In genomic region chr1:220086261-220086686, GRCh38 we compare ENCODE assay signal across 1 cellular context.
TF ChIP-seq lines count a peak whose summit lies in the region.

No MANE protein-coding gene starts in this region.

TF ChIP-seq in GM12878, 131 proteins besides CTCF, POLR2A, EP300 and RAD21 (continued from another document):
- TF ChIP-seq NBN (IDR thresholded peaks at IDR 0.05) (peak; percentile 58; the same call in 1 of the 2 replicates), SRF (IDR thresholded peaks at IDR 0.05; ENCODE audit: low read depth in 2 of 2, low read length in 2 of 2) (0 out of 4 replicates have a peak, but pooled peaks of 1 of the 2 experiments have one; percentile 32), YY1 (IDR thresholded peaks at IDR 0.05; ENCODE audit: low read depth, low read length) (peak; percentile 48; the same call in 1 of the 2 replicates), SMARCA5 (IDR thresholded peaks at IDR 0.05) (peak; percentile 50; the same call in 1 of the 2 replicates), ATF7 (IDR thresholded peaks at IDR 0.05; ENCODE audit: low read depth) (0 out of 2 replicates have a peak, but pooled peaks have one; percentile 20), CREM (IDR thresholded peaks at IDR 0.05; ENCODE audit: low read depth) (0 out of 2 replicates have a peak, but pooled peaks have one; percentile 38), HDGF (IDR thresholded peaks at IDR 0.05) (peak; percentile 69; the same call in 1 of the 2 replicates), IKZF1 (conservative IDR thresholded peaks at IDR 0.05) (peak; percentile 34; the same call in 1 of the 2 replicates), GATAD2B (conservative IDR thresholded peaks at IDR 0.05; ENCODE audit: low read depth) (0 out of 2 replicates have a peak, but pooled peaks have one; percentile 44), CREB1 (IDR thresholded peaks at IDR 0.05; ENCODE audit: low read depth) (0 out of 2 replicates have a peak, but pooled peaks have one; percentile 17), ZNF217 (IDR thresholded peaks at IDR 0.05) (peak; percentile 84), RUNX3 (IDR thresholded peaks at IDR 0.05; ENCODE audit: low read length) (peak; percentile 51), IKZF2 (IDR thresholded peaks at IDR 0.05) (0 out of 4 replicates have a peak, but pooled peaks of 1 of the 2 experiments have one; percentile 24), PAX5 (IDR thresholded peaks at IDR 0.05; ENCODE audit: borderline replicate concordance, low read depth, low read length) (peak; percentile 84), DPF2 (IDR thresholded peaks at IDR 0.05) (0 out of 2 replicates have a peak, but pooled peaks have one; percentile 12)
- TF ChIP-seq, protein P1, sequence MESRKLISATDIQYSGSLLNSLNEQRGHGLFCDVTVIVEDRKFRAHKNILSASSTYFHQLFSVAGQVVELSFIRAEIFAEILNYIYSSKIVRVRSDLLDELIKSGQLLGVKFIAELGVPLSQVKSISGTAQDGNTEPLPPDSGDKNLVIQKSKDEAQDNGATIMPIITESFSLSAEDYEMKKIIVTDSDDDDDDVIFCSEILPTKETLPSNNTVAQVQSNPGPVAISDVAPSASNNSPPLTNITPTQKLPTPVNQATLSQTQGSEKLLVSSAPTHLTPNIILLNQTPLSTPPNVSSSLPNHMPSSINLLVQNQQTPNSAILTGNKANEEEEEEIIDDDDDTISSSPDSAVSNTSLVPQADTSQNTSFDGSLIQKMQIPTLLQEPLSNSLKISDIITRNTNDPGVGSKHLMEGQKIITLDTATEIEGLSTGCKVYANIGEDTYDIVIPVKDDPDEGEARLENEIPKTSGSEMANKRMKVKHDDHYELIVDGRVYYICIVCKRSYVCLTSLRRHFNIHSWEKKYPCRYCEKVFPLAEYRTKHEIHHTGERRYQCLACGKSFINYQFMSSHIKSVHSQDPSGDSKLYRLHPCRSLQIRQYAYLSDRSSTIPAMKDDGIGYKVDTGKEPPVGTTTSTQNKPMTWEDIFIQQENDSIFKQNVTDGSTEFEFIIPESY (IDR thresholded peaks at IDR 0.05), result 0 out of 2 replicates have a peak, but pooled peaks have one; percentile 14
